ENCODE assay signal across 2 cellular contexts in the genomic region with DNA sequence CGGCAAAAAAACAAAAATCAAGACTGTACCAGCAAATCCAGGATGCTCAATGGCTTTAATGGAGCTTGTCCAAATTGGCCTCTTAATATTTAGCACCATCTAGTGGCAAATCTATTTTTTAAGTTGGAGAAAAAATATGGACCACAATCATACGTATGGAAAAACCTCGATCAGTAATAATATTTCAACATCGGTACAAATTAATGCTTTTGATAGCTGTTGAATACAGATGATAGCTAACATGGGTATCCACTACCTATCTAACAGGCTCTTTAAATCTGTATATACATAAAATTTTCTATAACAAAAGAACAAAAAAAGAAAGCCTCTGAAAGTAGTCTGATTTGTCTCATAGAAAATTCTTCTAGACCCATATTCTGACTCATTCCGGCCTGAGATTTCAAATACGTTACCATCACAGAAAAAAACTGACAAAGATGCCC.
TF ChIP-seq lines count a peak whose summit lies in the region.

No MANE protein-coding gene starts in this region.

TF ChIP-seq in HepG2, 621 proteins besides CTCF, POLR2A, EP300 and RAD21:
- TF ChIP-seq ZNF782 (CRISPR knock-in tag; IDR thresholded peaks at IDR 0.05; ENCODE audit: borderline replicate concordance), result no peak
- TF ChIP-seq FIP1L1 (IDR thresholded peaks at IDR 0.05; ENCODE audit: borderline replicate concordance, insufficient read depth, low read depth, low read length), result no peak
- TF ChIP-seq STAG1 (CRISPR knock-in tag; IDR thresholded peaks at IDR 0.05), result peak; percentile 89
- TF ChIP-seq SMC3 (IDR thresholded peaks at IDR 0.05; ENCODE audit: low read length), result peak; percentile 89
- 0 out of 4 replicates have a peak, but pooled peaks of 1 of the 2 experiments have one; percentile 33 for TF ChIP-seq KLF16 (CRISPR knock-in tag; IDR thresholded peaks at IDR 0.05)
- no peak for TF ChIP-seq XRCC5 (optimal IDR thresholded peaks at IDR 0.05; ENCODE audit: low read length)
- TF ChIP-seq, protein P1, sequence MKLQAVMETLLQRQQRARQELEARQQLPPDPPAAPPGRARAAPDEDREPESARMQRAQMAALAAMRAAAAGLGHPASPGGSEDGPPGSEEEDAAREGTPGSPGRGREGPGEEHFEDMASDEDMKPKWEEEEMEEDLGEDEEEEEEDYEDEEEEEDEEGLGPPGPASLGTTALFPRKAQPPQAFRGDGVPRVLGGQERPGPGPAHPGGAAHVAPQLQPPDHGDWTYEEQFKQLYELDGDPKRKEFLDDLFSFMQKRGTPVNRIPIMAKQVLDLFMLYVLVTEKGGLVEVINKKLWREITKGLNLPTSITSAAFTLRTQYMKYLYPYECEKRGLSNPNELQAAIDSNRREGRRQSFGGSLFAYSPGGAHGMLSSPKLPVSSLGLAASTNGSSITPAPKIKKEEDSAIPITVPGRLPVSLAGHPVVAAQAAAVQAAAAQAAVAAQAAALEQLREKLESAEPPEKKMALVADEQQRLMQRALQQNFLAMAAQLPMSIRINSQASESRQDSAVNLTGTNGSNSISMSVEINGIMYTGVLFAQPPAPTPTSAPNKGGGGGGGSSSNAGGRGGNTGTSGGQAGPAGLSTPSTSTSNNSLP (IDR thresholded peaks at IDR 0.05; ENCODE audit: low read depth, low read length), result peak; percentile 33; the same call in 1 of the 2 replicates
- TF ChIP-seq ZNF24 (IDR thresholded peaks at IDR 0.05), result no peak
- no peak for TF ChIP-seq RFX1 (IDR thresholded peaks at IDR 0.05)

TF ChIP-seq in WTC11, 78 proteins besides CTCF, POLR2A, EP300 and RAD21:
- TF ChIP-seq OVOL2 (CRISPR knock-in tag; IDR thresholded peaks at IDR 0.05; ENCODE audit: borderline replicate concordance) (no peak), CREB1 (CRISPR knock-in tag; IDR thresholded peaks at IDR 0.05) (no peak), EMX1 (CRISPR knock-in tag; IDR thresholded peaks at IDR 0.05) (no peak)
TF ChIP-seq in WTC11: peak in this region for 0.
